1 cellular context compared by ENCODE assay signal in genomic region chr17:30823425-30823824, GRCh38.
TF ChIP-seq lines count a peak whose summit lies in the region.

No MANE protein-coding gene starts in this region.

TF ChIP-seq in HepG2, 621 proteins besides CTCF, POLR2A, EP300 and RAD21:
- no peak for TF ChIP-seq AKNA (CRISPR knock-in tag; IDR thresholded peaks at IDR 0.05; ENCODE audit: borderline replicate concordance)
- TF ChIP-seq FOXC1 (CRISPR knock-in tag; IDR thresholded peaks at IDR 0.05; ENCODE audit: borderline replicate concordance): no peak
- no peak for TF ChIP-seq USF2 (IDR thresholded peaks at IDR 0.05; ENCODE audit: low read depth, low read length)
- no peak for TF ChIP-seq USF2 (CRISPR knock-in tag; IDR thresholded peaks at IDR 0.05; ENCODE audit: borderline replicate concordance)
- TF ChIP-seq EHMT2 (IDR thresholded peaks at IDR 0.05; ENCODE audit: borderline replicate concordance, low read depth, low read length): no peak
- no peak for TF ChIP-seq NFE2L1 (CRISPR knock-in tag; IDR thresholded peaks at IDR 0.05; ENCODE audit: borderline replicate concordance)
- no peak for TF ChIP-seq ZNF160 (CRISPR knock-in tag; IDR thresholded peaks at IDR 0.05)
- no peak for TF ChIP-seq ZNF567 (CRISPR knock-in tag; IDR thresholded peaks at IDR 0.05; ENCODE audit: borderline replicate concordance)
- no peak for TF ChIP-seq CENPX (CRISPR knock-in tag; IDR thresholded peaks at IDR 0.05)
- no peak for TF ChIP-seq HDAC6 (IDR thresholded peaks at IDR 0.05; ENCODE audit: low read depth, low read length)
- TF ChIP-seq MAX (IDR thresholded peaks at IDR 0.05): no peak
- no peak for TF ChIP-seq ZNF44 (CRISPR knock-in tag; IDR thresholded peaks at IDR 0.05)
- TF ChIP-seq CEBPZ (IDR thresholded peaks at IDR 0.05; ENCODE audit: low read length): no peak
- TF ChIP-seq HINFP (CRISPR knock-in tag; IDR thresholded peaks at IDR 0.05; ENCODE audit: low read depth): no peak
- TF ChIP-seq MED8 (CRISPR knock-in tag; IDR thresholded peaks at IDR 0.05; ENCODE audit: insufficient replicate concordance): no peak
